ENCODE assay signal across 8 cellular contexts in the genomic region with DNA sequence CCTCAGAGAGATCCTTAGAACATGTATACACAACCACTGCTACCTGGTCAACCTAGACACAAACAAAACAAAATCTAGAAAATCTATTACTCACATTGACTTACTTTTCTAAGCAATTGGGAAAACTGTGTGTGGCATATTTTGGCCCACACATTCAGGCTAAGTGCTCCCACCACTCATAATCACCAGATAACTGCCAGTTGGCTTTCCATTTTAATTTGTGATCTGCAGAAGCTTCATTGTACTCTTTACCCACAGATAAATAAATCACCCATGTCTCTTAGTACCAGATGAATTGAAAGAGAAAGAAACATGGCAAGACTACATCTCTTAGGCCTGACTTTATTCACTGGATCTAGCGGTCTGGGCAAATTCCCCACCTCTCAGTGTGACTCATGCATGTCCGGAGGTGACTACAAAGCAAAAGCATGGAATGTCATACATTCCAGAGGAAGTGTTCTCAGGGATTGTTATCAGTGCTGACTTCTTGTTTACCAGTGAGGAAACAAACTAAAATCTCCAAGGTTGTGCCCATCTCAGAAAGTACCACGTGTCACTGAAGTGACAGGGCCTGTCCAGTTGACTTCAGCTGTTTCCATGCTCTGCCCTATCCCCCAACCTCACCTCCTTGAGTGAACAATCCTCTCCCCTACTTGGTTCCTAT. TPM values are rescaled to one million over a fixed set of nuclear protein-coding genes. Genes with fewer than 3 reads are reported as not detected.
DNase-seq lines count a peak whose midpoint lies in the region; TF ChIP-seq lines count a peak whose summit lies in the region.

No MANE protein-coding gene starts in this region.

- intact Hi-C loops in ovary (cut with DNase I) = no loop called here

- H3K27me3 ChIP-seq in MM.1S (replicated peaks; ENCODE audit: insufficient read depth, low read length) = no peaks in the 10 kb centered on the region
- H3K27me3 ChIP-seq in ovary = no peaks in the 10 kb centered on the region

- H3K79me2 ChIP-seq in MM.1S (ENCODE audit: low read length) = no peaks in the 10 kb centered on the region

- no peaks in the 10 kb centered on the region for H3F3A ChIP-seq in MM.1S (ENCODE audit: insufficient read depth, low read length)

- H3K4me1 ChIP-seq in MM.1S (ENCODE audit: low read length) (no peaks in the 10 kb centered on the region), ovary (ENCODE audit: insufficient read depth) (peaks cover 5% of the 10 kb centered on the region)

- TF ChIP-seq CTCF in fibroblast of mammary gland (conservative IDR thresholded peaks at IDR 0.05; ENCODE audit: control insufficient read depth, insufficient read depth, low read depth, low read length) (no peak), MM.1S (IDR thresholded peaks at IDR 0.05; ENCODE audit: low read length) (no peak), ovary (IDR thresholded peaks at IDR 0.05) (no peak)

- no peaks in the 10 kb centered on the region for H3K9me2 ChIP-seq in MM.1S (replicated peaks; ENCODE audit: insufficient read depth, low read length)

- H3K27ac ChIP-seq in MM.1S (ENCODE audit: low read length) (no peak overlapping the region), ovary (no peak overlapping the region)

- H3K36me3 ChIP-seq in MM.1S (replicated peaks; ENCODE audit: insufficient read depth, low read length) (no peaks in the 10 kb centered on the region), ovary (no peaks in the 10 kb centered on the region)

- H3K9me3 ChIP-seq in MM.1S (replicated peaks; ENCODE audit: insufficient read depth, low read length) (no peaks in the 10 kb centered on the region), ovary (no peaks in the 10 kb centered on the region)

- H3K9ac ChIP-seq in MM.1S (ENCODE audit: low read length) = no peak overlapping the region

- TF ChIP-seq POLR2A in ovary (IDR thresholded peaks at IDR 0.05) = no peak

- H2AFZ ChIP-seq in MM.1S (ENCODE audit: low read length) = no peak overlapping the region

- 54 to 57% (median 56%) methylated on average over 3 of the region's 3 CpGs for WGBS in ovary, 3 donors

- H3K4me2 ChIP-seq in MM.1S (ENCODE audit: low read depth, low read length) = no peak overlapping the region

- DNase-seq in COLO829 (ENCODE audit: low spot score) = peak; percentile 93
- DNase-seq in fibroblast of mammary gland (ENCODE audit: low read depth) = peak; percentile 96
- DNase-seq in non-pigmented ciliary epithelial cell (ENCODE audit: low read depth) = peak; percentile 100
- no peak for DNase-seq in cerebellum (ENCODE audit: low spot score)
- DNase-seq in anterior cingulate cortex (lab: John Stamatoyannopoulos, UW) = no peak
- DNase-seq in MM.1S = no peak
- DNase-seq in ovary = no peak

- no peaks in the 10 kb centered on the region for H4K20me1 ChIP-seq in MM.1S (ENCODE audit: insufficient read depth, low read length)

- H3K4me3 ChIP-seq in fibroblast of mammary gland (ENCODE audit: control insufficient read depth, low read depth, low read length) = no peak overlapping the region
- no peak overlapping the region for H3K4me3 ChIP-seq in MM.1S (ENCODE audit: low read length)
- H3K4me3 ChIP-seq in ovary = no peak overlapping the region

- no peak for TF ChIP-seq EP300 in ovary (IDR thresholded peaks at IDR 0.05)

TF ChIP-seq in PFSK-1, 5 proteins besides CTCF, POLR2A, EP300 and RAD21:
- TF ChIP-seq TAF1 (IDR thresholded peaks at IDR 0.05; ENCODE audit: borderline replicate concordance, insufficient read depth, low read length) (peak; percentile 55; the same call in 1 of the 2 replicates), POLR2AphosphoS5 (IDR thresholded peaks at IDR 0.05; ENCODE audit: low read depth, low read length) (no peak), SIN3A (IDR thresholded peaks at IDR 0.05; ENCODE audit: borderline replicate concordance, insufficient read depth, low read length) (peak; percentile 96; the same call in 1 of the 2 replicates), FOXP2 (optimal IDR thresholded peaks at IDR 0.05; ENCODE audit: borderline replicate concordance, extremely low read depth, extremely low read length, insufficient read depth) (peak; percentile 47)
- TF ChIP-seq, protein P1, sequence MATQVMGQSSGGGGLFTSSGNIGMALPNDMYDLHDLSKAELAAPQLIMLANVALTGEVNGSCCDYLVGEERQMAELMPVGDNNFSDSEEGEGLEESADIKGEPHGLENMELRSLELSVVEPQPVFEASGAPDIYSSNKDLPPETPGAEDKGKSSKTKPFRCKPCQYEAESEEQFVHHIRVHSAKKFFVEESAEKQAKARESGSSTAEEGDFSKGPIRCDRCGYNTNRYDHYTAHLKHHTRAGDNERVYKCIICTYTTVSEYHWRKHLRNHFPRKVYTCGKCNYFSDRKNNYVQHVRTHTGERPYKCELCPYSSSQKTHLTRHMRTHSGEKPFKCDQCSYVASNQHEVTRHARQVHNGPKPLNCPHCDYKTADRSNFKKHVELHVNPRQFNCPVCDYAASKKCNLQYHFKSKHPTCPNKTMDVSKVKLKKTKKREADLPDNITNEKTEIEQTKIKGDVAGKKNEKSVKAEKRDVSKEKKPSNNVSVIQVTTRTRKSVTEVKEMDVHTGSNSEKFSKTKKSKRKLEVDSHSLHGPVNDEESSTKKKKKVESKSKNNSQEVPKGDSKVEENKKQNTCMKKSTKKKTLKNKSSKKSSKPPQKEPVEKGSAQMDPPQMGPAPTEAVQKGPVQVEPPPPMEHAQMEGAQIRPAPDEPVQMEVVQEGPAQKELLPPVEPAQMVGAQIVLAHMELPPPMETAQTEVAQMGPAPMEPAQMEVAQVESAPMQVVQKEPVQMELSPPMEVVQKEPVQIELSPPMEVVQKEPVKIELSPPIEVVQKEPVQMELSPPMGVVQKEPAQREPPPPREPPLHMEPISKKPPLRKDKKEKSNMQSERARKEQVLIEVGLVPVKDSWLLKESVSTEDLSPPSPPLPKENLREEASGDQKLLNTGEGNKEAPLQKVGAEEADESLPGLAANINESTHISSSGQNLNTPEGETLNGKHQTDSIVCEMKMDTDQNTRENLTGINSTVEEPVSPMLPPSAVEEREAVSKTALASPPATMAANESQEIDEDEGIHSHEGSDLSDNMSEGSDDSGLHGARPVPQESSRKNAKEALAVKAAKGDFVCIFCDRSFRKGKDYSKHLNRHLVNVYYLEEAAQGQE (IDR thresholded peaks at IDR 0.05; ENCODE audit: insufficient read depth in 1 of 2, low read depth in 2 of 2, low read length in 2 of 2) = peak in 1 of 2 experiments; percentile 65; a peak in 1 of 4 replicates

RNA-seq across cellular contexts. Expression of a gene that starts 52.4 kb away (rescaled TPM):
- polyA plus RNA-seq in PFSK-1 (2012; ENCODE audit: insufficient read length, low read depth) = 7.6 TPM
- total RNA-seq in cerebellum = 23.9 TPM
- total RNA-seq in ovary = 10 to 100 TPM; 12.8 to 23.6 (median 18.5) TPM
- 10 to 100 TPM in 1 of 2 donors, 1 to 10 TPM in 1; 8.1 to 13.6 TPM for polyA plus RNA-seq in ovary

Comparison
In these comparisons a context has a peak if more than half of its experiments do, and no peak if none do; other contexts are left out.
1. DNase-seq: peak in COLO829 (single experiment), fibroblast of mammary gland (single experiment) and non-pigmented ciliary epithelial cell (single experiment); none in cerebellum (single experiment), anterior cingulate cortex (0 of 58), MM.1S (single experiment) and ovary (0 of 5).